17 cellular contexts compared by ENCODE assay signal in the genomic region with DNA sequence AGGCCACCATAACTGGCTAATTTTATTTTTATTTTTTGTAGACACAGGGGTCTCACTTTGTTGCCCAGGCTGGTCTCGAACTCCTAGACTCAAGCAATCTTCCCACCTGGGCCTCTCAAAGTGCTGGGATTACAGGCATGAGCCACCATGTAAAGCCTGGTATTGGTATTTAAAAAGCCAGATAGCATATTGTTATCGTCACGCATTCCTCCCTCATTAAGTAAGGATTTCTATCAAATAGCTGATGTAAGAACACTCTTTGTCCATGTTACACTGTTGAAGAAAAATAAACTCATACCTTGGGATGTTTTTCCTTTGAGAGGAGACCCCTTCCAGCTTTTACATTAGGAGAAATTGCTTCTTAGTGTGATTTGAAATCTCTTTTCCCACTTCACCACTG. TPM values are rescaled to one million over a fixed set of nuclear protein-coding genes. Genes with fewer than 3 reads are reported as not detected.
DNase-seq lines count a peak whose midpoint lies in the region; FAIRE-seq and TF ChIP-seq lines count a peak whose summit lies in the region.
"Had no signal": no experiment of that assay in that cellular context is flagged by ENCODE, and none has a peak within 500 bp of the region (broad histone marks: within the 10 kb centered on the region; RNA-seq: fewer than 3 reads in every experiment).

No MANE protein-coding gene starts in this region.

- DNase-seq in CD14-positive monocyte (ENCODE audit: low spot score), result no peak
- DNase-seq in SJCRH30, result peak; percentile 62 to 86
- DNase-seq in H1 (ENCODE audit: low read depth in 1 of 2, low spot score in 2 of 2), result no peak
- DNase-seq in nephron progenitor cell, result no peak
- DNase-seq in NCI-H2107 (lab: John Stamatoyannopoulos, UW), result no peak
- no peak for DNase-seq in DMS 273 (lab: John Stamatoyannopoulos, UW; ENCODE audit: unreplicated experiment)
- DNase-seq in NCI-H510A treated with DMSO at 0.1 percent for 48 hours (lab: John Stamatoyannopoulos, UW), result no peak
- DNase-seq in activated CD4-positive, alpha-beta T cell treated with anti-CD3 and anti-CD28 coated beads, Interleukin-2, amount 10 ng/mL, durations not matched to agents 24 days and 14 days, result no peak
- DNase-seq: activated T-cell treated with anti-CD3 and anti-CD28 coated beads, Interleukin-2, amount 50 U/mL, for 1 hour; GOT3; mammary epithelial cell; sigmoid colon had no signal

- H3K27ac Mint-ChIP-seq in CD14-positive monocyte, result peak overlapping the region in 5 of 7 donors; percentile 14 to 88 (median 74)
- peak overlapping the region; percentile 99 for H3K27ac Mint-ChIP-seq in nephron progenitor cell
- H3K27ac Mint-ChIP-seq in activated CD4-positive, alpha-beta T cell treated with anti-CD3 and anti-CD28 coated beads, Interleukin-2, amount 10 ng/mL, durations not matched to agents 24 days and 14 days, result no peak overlapping the region
- H3K27ac Mint-ChIP-seq: B cell had no signal

- peaks cover 62% of the 10 kb centered on the region for H3K4me1 Mint-ChIP-seq in CD14-positive monocyte
- peaks cover 91% of the 10 kb centered on the region for H3K4me1 Mint-ChIP-seq in nephron progenitor cell
- peaks cover 13% of the 10 kb centered on the region for H3K4me1 Mint-ChIP-seq in activated CD4-positive, alpha-beta T cell treated with anti-CD3 and anti-CD28 coated beads, Interleukin-2, amount 10 ng/mL, durations not matched to agents 24 days and 14 days
- H3K4me1 Mint-ChIP-seq: central memory CD8-positive, alpha-beta T cell had no signal

- H3K36me3 ChIP-seq in SJCRH30, result no peaks in the 10 kb centered on the region
- no peaks in the 10 kb centered on the region for H3K36me3 ChIP-seq in H1 (ENCODE audit: control insufficient read depth in 2 of 4, insufficient read depth in 4 of 4, low read length in 3 of 4)
- H3K36me3 ChIP-seq: gastroesophageal sphincter, sigmoid colon had no signal

- H3K9me3 Mint-ChIP-seq in CD14-positive monocyte, result peaks cover 0 to 3% (median 0%) of the 10 kb centered on the region in 7 donors
- no peaks in the 10 kb centered on the region for H3K9me3 Mint-ChIP-seq in nephron progenitor cell
- peaks cover 3% of the 10 kb centered on the region for H3K9me3 Mint-ChIP-seq in activated CD4-positive, alpha-beta T cell treated with anti-CD3 and anti-CD28 coated beads, Interleukin-2, amount 10 ng/mL, durations not matched to agents 24 days and 14 days
- H3K9me3 Mint-ChIP-seq: central memory CD8-positive, alpha-beta T cell had no signal

- no peak for TF ChIP-seq RAD21 in H1 (IDR thresholded peaks at IDR 0.05 in 1 of 2, conservative IDR thresholded peaks at IDR 0.05 in 1 of 2; ENCODE audit: low read depth in 2 of 2, low read length in 2 of 2)

- 87% methylated on average over 3 of the region's 3 CpGs; no CpG with 5 or more reads in 1 of the 2 experiments for WGBS in H1 (ENCODE audit: extremely low coverage in 1 of 2, insufficient coverage in 1 of 2, insufficient read length in 1 of 2, insufficient replicate concordance in 2 of 2, low coverage in 1 of 2, low lambda C conversion rate in 2 of 2, missing lambda C conversion rate in 1 of 2), 2 experiments

- no peak for TF ChIP-seq EP300 in H1 (IDR thresholded peaks at IDR 0.05; ENCODE audit: borderline replicate concordance in 1 of 2, low read depth in 2 of 2, low read length in 2 of 2)

- no peak overlapping the region for H2BK120ac ChIP-seq in H1 (replicated peaks; ENCODE audit: low read depth, low read length)

- peak overlapping the region; percentile 99 for H2AFZ ChIP-seq in H1 (ENCODE audit: low read length)

- H4K5ac ChIP-seq in H1 (ENCODE audit: insufficient read length, low read depth, low read length), result no peak overlapping the region

- TF ChIP-seq POLR2A in H1 (IDR thresholded peaks at IDR 0.05; ENCODE audit: control extremely low read depth in 1 of 2, low read depth in 2 of 2, low read length in 2 of 2), result no peak

- POLR2A ChIA-PET in H1 (lab: Charles Lee; ENCODE audit: partially characterized antibody), result interaction anchor here (1.7 to 2.0 kb wide), 4 partner anchors 9 to 39 kb away, joined by 5 to 8 read pairs (median 6); partner anchors contain the start of gene DARS1

- H3K27me3 ChIP-seq in SJCRH30, result no peaks in the 10 kb centered on the region
- peaks cover 0 to 4% (median 2%) of the 10 kb centered on the region in 4 experiments; a peak in 1 of 7 replicates for H3K27me3 ChIP-seq in H1 (replicated peaks in 1 of 4; ENCODE audit: control insufficient read depth in 3 of 4, extremely low read depth in 1 of 4, insufficient read depth in 3 of 4, low read length in 3 of 4)
- H3K27me3 ChIP-seq: gastroesophageal sphincter, sigmoid colon had no signal

- H3K14ac ChIP-seq in H1 (ENCODE audit: insufficient read length), result no peak overlapping the region

- peak overlapping the region; percentile 20; the same call in 1 of the 2 replicates for H2BK12ac ChIP-seq in H1 (ENCODE audit: low read depth, low read length)

- peak overlapping the region; percentile 89 to 94 for H3K4me2 ChIP-seq in H1 (ENCODE audit: insufficient read depth in 1 of 2, low read depth in 2 of 2, low read length in 2 of 2)
- H3K4me2 ChIP-seq: A549 had no signal

- no peaks in the 10 kb centered on the region for H3K79me1 ChIP-seq in H1 (ENCODE audit: low read depth, low read length)

- H2AK5ac ChIP-seq in H1 (ENCODE audit: low read depth, low read length), result no peak overlapping the region; the same call in 1 of the 2 replicates

- H3K4me3 ChIP-seq in SJCRH30 (peak overlapping the region; percentile 50), H1 (ENCODE audit: extremely low read depth in 1 of 4, insufficient read depth in 2 of 4, low read depth in 3 of 4, low read length in 4 of 4) (peak overlapping the region in 3 of 4 experiments; percentile 37 to 56 (median 48); a peak in 5 of 8 replicates)
- H3K4me3 ChIP-seq: A549 had no signal

- H3K4me3 Mint-ChIP-seq in CD14-positive monocyte (no peak overlapping the region), nephron progenitor cell (peak overlapping the region; percentile 75)
- H3K4me3 Mint-ChIP-seq in activated CD4-positive, alpha-beta T cell treated with anti-CD3 and anti-CD28 coated beads, Interleukin-2, amount 10 ng/mL, durations not matched to agents 24 days and 14 days, result no peak overlapping the region
- H3K4me3 Mint-ChIP-seq: B cell; central memory CD8-positive, alpha-beta T cell had no signal

- H3K27ac ChIP-seq in SJCRH30 (peak overlapping the region; percentile 99), H1 (ENCODE audit: low read depth, low read length) (no peak overlapping the region)
- H3K27ac ChIP-seq: A549, gastroesophageal sphincter, sigmoid colon had no signal

- no peak overlapping the region for H4K91ac ChIP-seq in H1 (replicated peaks; ENCODE audit: insufficient read length, low read length)

- H2BK5ac ChIP-seq in H1 (ENCODE audit: low read depth, low read length), result 0 out of 2 replicates have a peak overlapping the region, but pooled peaks have one; percentile 82

- no peak overlapping the region for H2BK20ac ChIP-seq in H1 (ENCODE audit: low read length)

- no peak overlapping the region for H3K23ac ChIP-seq in H1 (ENCODE audit: insufficient read length)

- peaks cover 32% of the 10 kb centered on the region for H3K4me1 ChIP-seq in SJCRH30
- H3K4me1 ChIP-seq in H1 (replicated peaks in 1 of 4; ENCODE audit: control insufficient read depth in 3 of 4, insufficient read depth in 4 of 4, low read length in 3 of 4), result peaks cover 0 to 11% (median 3%) of the 10 kb centered on the region in 4 experiments; a peak in 4 of 7 replicates

- intact Hi-C loops in CD14-positive monocyte (cut with micrococcal nuclease), result loop anchor here (5.0 kb wide), 3 partner anchors 37 to 93 kb away; partner anchors contain the start of genes CXCR4 (in 1 of the 2) and DARS1 (in 1 of the 2)
- intact Hi-C loops in activated CD4-positive, alpha-beta T cell treated with anti-CD3 and anti-CD28 coated beads, Interleukin-2, amount 10 ng/mL, durations not matched to agents 24 days and 14 days (cut with micrococcal nuclease), result no loop called here

- no peak overlapping the region for H3K18ac ChIP-seq in H1 (ENCODE audit: extremely low read depth, low read length)

- no peaks in the 10 kb centered on the region for H4K20me1 ChIP-seq in H1 (replicated peaks in 1 of 2; ENCODE audit: control insufficient read depth in 1 of 2, insufficient read depth in 2 of 2, low read length in 2 of 2)

- FAIRE-seq in H1 (lab: Jason Lieb, UNC), result no peak
- FAIRE-seq: A549, GM12892 had no signal

- H3K9me3 ChIP-seq in SJCRH30 (replicated peaks), result no peaks in the 10 kb centered on the region
- no peaks in the 10 kb centered on the region for H3K9me3 ChIP-seq in H1 (ENCODE audit: insufficient read depth in 2 of 2, low read depth in 1 of 2, low read length in 1 of 2)
- H3K9me3 ChIP-seq: A549, gastroesophageal sphincter, sigmoid colon had no signal

- no peak overlapping the region; the same call in 1 of the 2 replicates for H4K8ac ChIP-seq in H1 (ENCODE audit: extremely low read depth, insufficient read depth, low read length)

- H3K36me3 Mint-ChIP-seq in CD14-positive monocyte, result no peaks in the 10 kb centered on the region
- no peaks in the 10 kb centered on the region for H3K36me3 Mint-ChIP-seq in nephron progenitor cell (ENCODE audit: low read depth)
- no peaks in the 10 kb centered on the region for H3K36me3 Mint-ChIP-seq in activated CD4-positive, alpha-beta T cell treated with anti-CD3 and anti-CD28 coated beads, Interleukin-2, amount 10 ng/mL, durations not matched to agents 24 days and 14 days (ENCODE audit: low read depth)

- H3K4ac ChIP-seq in H1 (replicated peaks; ENCODE audit: insufficient read length, low read depth, low read length), result no peak overlapping the region

- H3K23me2 ChIP-seq in H1 (ENCODE audit: low read depth, low read length), result peaks cover 6% of the 10 kb centered on the region; the same call in 1 of the 2 replicates

- TF ChIP-seq CTCF in CD14-positive monocyte (IDR thresholded peaks at IDR 0.05), result no peak
- TF ChIP-seq CTCF in H1 (IDR thresholded peaks at IDR 0.05; ENCODE audit: control extremely low read depth in 1 of 3, insufficient read depth in 1 of 3, low read depth in 1 of 3, low read length in 3 of 3), result no peak
- TF ChIP-seq CTCF in nephron progenitor cell (IDR thresholded peaks at IDR 0.05), result no peak

- no peak overlapping the region for H2BK15ac ChIP-seq in H1 (ENCODE audit: low read length)

- no peaks in the 10 kb centered on the region for H3K79me2 ChIP-seq in H1 (ENCODE audit: control insufficient read depth in 1 of 2, insufficient read depth in 2 of 2, low read length in 2 of 2)

- CTCF ChIA-PET in H1 (lab: Charles Lee; ENCODE audit: partially characterized antibody), result interaction anchor here (0.5 to 3.4 kb wide), 8 partner anchors 9 to 289 kb away, joined by 3 to 15 read pairs (median 3); no protein-coding TSS in a partner anchor

- H3K9ac ChIP-seq in H1 (replicated peaks in 1 of 4; ENCODE audit: extremely low read depth in 1 of 4, low read depth in 3 of 4, low read length in 3 of 4), result peak overlapping the region in 2 of 4 experiments; percentile 75 to 84; a peak in 3 of 7 replicates

- H3K27me3 Mint-ChIP-seq in CD14-positive monocyte (ENCODE audit: low read depth in 3 of 3) (peaks cover 0 to 1% (median 0%) of the 10 kb centered on the region in 3 donors), nephron progenitor cell (ENCODE audit: low read depth, poor library complexity) (no peaks in the 10 kb centered on the region)
- H3K27me3 Mint-ChIP-seq in activated CD4-positive, alpha-beta T cell treated with anti-CD3 and anti-CD28 coated beads, Interleukin-2, amount 10 ng/mL, durations not matched to agents 24 days and 14 days, result no peaks in the 10 kb centered on the region
- H3K27me3 Mint-ChIP-seq: B cell; central memory CD8-positive, alpha-beta T cell had no signal

- no peak overlapping the region for H3K56ac ChIP-seq in H1 (replicated peaks; ENCODE audit: insufficient read length, low read depth, low read length)

RNA-seq across cellular contexts. Expression of gene DARS1, which starts 39.2 kb away (rescaled TPM):
- polyA plus RNA-seq in CD14-positive monocyte, result 10 to 100 TPM; 46.2 to 53.0 TPM
- 141 and 149 TPM in 2 replicates for total RNA-seq in SJCRH30 (2014; rRNA removed; shearing (Covaris generic))
- 85.9 and 86.5 TPM in 2 replicates for total RNA-seq in H1 (2021; fragmentation: NEBNext Ultra II Directional; extraction: Animal tissue kit (Norgen Biotek cat#: 25700))
- 31.7 and 61.7 TPM in 2 replicates for polyA plus RNA-seq in H1 (2011; rRNA removed)
- 87.1 TPM for polyA plus RNA-seq in H1 (2011; cell fraction: cytosol; rRNA removed)
- polyA plus RNA-seq in H1 (2011; cell fraction: nucleus; rRNA removed), result 13.3 TPM
- polyA plus RNA-seq in H1 (2012, experiment 1 of 2), result 79.5 to 95.7 TPM (median 86.4 TPM) in 4 replicates
- 9.9 TPM for polyA plus RNA-seq in H1 (2012, experiment 2 of 2)
- 107 TPM for polyA plus RNA-seq in H1 (2013, experiment 1 of 2)
- polyA plus RNA-seq in H1 (2013, experiment 2 of 2), result 98.6 TPM
- 48.9 and 59.0 TPM in 2 replicates for polyA minus RNA-seq in H1 (2011; rRNA and poly(A)+ RNA removed)
- polyA minus RNA-seq in H1 (2011; cell fraction: cytosol; rRNA and poly(A)+ RNA removed), result 57.3 TPM
- 35.7 TPM for polyA minus RNA-seq in H1 (2011; cell fraction: nucleus; rRNA and poly(A)+ RNA removed)
- 153 and 160 TPM in 2 replicates for total RNA-seq in activated CD4-positive, alpha-beta T cell treated with anti-CD3 and anti-CD28 coated beads, Interleukin-2, amount 10 ng/mL, durations not matched to agents 24 days and 14 days

Comparison
In these comparisons a context has a peak if more than half of its experiments do, and no peak if none do; other contexts are left out.
1. DNase-seq: peak in SJCRH30 (2 of 2); none in CD14-positive monocyte (single experiment), H1 (0 of 2), nephron progenitor cell (single experiment), NCI-H2107 (single experiment), DMS 273 (single experiment), NCI-H510A treated with DMSO at 0.1 percent for 48 hours (single experiment) and activated CD4-positive, alpha-beta T cell treated with anti-CD3 and anti-CD28 coated beads, Interleukin-2, amount 10 ng/mL, durations not matched to agents 24 days and 14 days (single experiment).